2 cellular contexts compared by ENCODE assay signal in the genomic region with DNA sequence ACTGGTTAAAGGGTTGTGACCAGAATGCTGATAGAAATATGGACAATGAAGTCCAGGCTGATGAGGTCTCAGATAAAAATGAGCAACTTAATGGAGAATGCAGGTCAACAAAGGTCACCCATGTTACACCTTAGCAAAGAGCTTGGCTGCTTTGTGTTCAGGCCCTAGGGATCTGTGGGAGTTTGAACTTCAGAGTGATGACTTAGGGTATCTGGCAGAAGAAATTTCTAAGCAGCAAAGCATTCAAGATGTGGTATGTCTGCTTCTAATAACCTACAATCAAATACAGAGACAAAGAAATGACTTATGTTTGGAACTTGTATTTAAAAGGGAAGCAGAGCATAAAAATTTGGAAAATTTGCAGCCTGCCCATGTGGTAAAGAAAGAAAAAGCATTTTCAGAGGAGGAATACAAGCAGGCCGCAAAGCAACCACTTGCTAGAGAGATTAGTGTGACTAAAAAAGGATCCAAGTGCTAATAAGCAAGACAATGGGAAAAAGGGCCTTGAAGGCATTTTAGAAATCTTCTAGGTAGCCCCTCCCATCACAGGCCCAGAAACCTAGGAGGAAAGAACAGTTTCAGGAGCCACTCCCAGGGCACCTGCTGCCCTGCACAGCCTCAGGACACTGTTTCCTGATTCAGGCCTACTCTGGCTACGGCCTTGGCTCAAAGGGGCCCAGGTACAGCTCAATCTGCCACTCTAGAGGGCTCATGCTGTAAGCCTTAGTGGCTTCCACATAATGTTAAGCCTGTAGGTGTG.
TF ChIP-seq lines count a peak whose summit lies in the region.

No MANE protein-coding gene starts in this region.

TF ChIP-seq in GM23338, 12 proteins besides CTCF, POLR2A, EP300 and RAD21:
- TF ChIP-seq ZNF331 (CRISPR knock-in tag; IDR thresholded peaks at IDR 0.05; ENCODE audit: low read depth) (no peak), EZH2phosphoT487 (IDR thresholded peaks at IDR 0.05; ENCODE audit: unreplicated experiment) (no peak), ZNF114 (CRISPR knock-in tag; IDR thresholded peaks at IDR 0.05) (no peak), POLR2AphosphoS5 (IDR thresholded peaks at IDR 0.05; ENCODE audit: low read depth) (0 out of 2 replicates have a peak, but pooled peaks have one; percentile 24), NANOG (IDR thresholded peaks at IDR 0.05; ENCODE audit: borderline replicate concordance) (0 out of 2 replicates have a peak, but pooled peaks have one; percentile 22)
- TF ChIP-seq, protein P1, sequence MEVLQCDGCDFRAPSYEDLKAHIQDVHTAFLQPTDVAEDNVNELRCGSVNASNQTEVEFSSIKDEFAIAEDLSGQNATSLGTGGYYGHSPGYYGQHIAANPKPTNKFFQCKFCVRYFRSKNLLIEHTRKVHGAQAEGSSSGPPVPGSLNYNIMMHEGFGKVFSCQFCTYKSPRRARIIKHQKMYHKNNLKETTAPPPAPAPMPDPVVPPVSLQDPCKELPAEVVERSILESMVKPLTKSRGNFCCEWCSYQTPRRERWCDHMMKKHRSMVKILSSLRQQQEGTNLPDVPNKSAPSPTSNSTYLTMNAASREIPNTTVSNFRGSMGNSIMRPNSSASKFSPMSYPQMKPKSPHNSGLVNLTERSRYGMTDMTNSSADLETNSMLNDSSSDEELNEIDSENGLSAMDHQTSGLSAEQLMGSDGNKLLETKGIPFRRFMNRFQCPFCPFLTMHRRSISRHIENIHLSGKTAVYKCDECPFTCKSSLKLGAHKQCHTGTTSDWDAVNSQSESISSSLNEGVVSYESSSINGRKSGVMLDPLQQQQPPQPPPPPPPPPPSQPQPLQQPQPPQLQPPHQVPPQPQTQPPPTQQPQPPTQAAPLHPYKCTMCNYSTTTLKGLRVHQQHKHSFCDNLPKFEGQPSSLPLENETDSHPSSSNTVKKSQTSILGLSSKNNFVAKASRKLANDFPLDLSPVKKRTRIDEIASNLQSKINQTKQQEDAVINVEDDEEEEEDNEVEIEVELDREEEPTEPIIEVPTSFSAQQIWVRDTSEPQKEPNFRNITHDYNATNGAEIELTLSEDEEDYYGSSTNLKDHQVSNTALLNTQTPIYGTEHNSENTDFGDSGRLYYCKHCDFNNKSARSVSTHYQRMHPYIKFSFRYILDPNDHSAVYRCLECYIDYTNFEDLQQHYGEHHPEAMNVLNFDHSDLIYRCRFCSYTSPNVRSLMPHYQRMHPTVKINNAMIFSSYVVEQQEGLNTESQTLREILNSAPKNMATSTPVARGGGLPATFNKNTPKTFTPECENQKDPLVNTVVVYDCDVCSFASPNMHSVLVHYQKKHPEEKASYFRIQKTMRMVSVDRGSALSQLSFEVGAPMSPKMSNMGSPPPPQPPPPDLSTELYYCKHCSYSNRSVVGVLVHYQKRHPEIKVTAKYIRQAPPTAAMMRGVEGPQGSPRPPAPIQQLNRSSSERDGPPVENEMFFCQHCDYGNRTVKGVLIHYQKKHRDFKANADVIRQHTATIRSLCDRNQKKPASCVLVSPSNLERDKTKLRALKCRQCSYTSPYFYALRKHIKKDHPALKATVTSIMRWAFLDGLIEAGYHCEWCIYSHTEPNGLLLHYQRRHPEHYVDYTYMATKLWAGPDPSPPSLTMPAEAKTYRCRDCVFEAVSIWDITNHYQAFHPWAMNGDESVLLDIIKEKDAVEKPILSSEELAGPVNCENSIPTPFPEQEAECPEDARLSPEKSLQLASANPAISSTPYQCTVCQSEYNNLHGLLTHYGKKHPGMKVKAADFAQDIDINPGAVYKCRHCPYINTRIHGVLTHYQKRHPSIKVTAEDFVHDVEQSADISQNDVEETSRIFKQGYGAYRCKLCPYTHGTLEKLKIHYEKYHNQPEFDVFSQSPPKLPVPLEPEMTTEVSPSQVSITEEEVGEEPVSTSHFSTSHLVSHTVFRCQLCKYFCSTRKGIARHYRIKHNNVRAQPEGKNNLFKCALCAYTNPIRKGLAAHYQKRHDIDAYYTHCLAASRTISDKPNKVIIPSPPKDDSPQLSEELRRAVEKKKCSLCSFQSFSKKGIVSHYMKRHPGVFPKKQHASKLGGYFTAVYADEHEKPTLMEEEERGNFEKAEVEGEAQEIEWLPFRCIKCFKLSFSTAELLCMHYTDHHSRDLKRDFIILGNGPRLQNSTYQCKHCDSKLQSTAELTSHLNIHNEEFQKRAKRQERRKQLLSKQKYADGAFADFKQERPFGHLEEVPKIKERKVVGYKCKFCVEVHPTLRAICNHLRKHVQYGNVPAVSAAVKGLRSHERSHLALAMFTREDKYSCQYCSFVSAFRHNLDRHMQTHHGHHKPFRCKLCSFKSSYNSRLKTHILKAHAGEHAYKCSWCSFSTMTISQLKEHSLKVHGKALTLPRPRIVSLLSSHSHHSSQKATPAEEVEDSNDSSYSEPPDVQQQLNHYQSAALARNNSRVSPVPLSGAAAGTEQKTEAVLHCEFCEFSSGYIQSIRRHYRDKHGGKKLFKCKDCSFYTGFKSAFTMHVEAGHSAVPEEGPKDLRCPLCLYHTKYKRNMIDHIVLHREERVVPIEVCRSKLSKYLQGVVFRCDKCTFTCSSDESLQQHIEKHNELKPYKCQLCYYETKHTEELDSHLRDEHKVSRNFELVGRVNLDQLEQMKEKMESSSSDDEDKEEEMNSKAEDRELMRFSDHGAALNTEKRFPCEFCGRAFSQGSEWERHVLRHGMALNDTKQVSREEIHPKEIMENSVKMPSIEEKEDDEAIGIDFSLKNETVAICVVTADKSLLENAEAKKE (CRISPR knock-in tag; IDR thresholded peaks at IDR 0.05): peak; percentile 76; the same call in 1 of the 2 replicates
TF ChIP-seq in GM23338: peak in this region for 3.

TF ChIP-seq in H1, 55 proteins besides CTCF, POLR2A, EP300 and RAD21:
- TF ChIP-seq HDAC2 (IDR thresholded peaks at IDR 0.05; ENCODE audit: borderline replicate concordance in 1 of 2, low read depth in 2 of 2, low read length in 2 of 2): no peak
- no peak for TF ChIP-seq ASH2L (IDR thresholded peaks at IDR 0.05; ENCODE audit: low read length)
- TF ChIP-seq SRF (IDR thresholded peaks at IDR 0.05; ENCODE audit: low read depth, low read length): no peak
- TF ChIP-seq CTBP2 (IDR thresholded peaks at IDR 0.05; ENCODE audit: borderline replicate concordance, insufficient read depth, insufficient read length, low read length): no peak
- no peak for TF ChIP-seq SUZ12 (IDR thresholded peaks at IDR 0.05; ENCODE audit: low read length)
- no peak for TF ChIP-seq PHF8 (conservative IDR thresholded peaks at IDR 0.05; ENCODE audit: low read depth, low read length)
- TF ChIP-seq JUN (IDR thresholded peaks at IDR 0.05; ENCODE audit: low read depth, low read length): no peak
- TF ChIP-seq GABPA (IDR thresholded peaks at IDR 0.05; ENCODE audit: borderline replicate concordance, insufficient read depth, low read length): no peak
- TF ChIP-seq CEBPB (IDR thresholded peaks at IDR 0.05; ENCODE audit: low read depth, low read length): no peak
- TF ChIP-seq KDM4A (IDR thresholded peaks at IDR 0.05; ENCODE audit: low read depth, low read length, severe bottlenecking): no peak
- no peak for TF ChIP-seq TEAD4 (IDR thresholded peaks at IDR 0.05; ENCODE audit: low read depth, low read length)
- no peak for TF ChIP-seq TCF12 (IDR thresholded peaks at IDR 0.05; ENCODE audit: low read depth, low read length)
- TF ChIP-seq BRCA1 (IDR thresholded peaks at IDR 0.05; ENCODE audit: low read depth, low read length): no peak
- TF ChIP-seq SP2 (IDR thresholded peaks at IDR 0.05; ENCODE audit: low read length): no peak
- no peak for TF ChIP-seq SP4 (IDR thresholded peaks at IDR 0.05; ENCODE audit: low read length)
- no peak for TF ChIP-seq SAP30 (IDR thresholded peaks at IDR 0.05; ENCODE audit: insufficient read depth, insufficient replicate concordance, low read length)
